34 cellular contexts compared by ENCODE assay signal in the genomic region with DNA sequence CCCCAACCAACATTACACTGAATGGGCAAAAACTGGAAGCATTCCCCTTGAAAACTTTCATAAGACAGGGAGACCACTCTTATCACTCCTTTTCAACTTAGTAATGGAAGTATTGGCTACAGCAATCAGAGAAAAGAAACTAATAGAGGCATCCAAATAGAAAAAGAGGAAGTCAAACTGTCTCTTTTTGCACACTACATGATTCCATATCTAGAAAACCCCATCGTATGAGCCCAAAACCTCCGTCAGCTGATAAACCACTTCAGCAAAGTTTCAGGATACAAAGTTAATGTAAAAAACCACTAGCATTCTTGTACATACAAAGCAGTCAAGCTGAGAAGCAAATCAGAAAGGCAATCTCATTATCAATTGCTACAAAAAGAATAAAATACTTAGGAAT.
"Had no signal": no experiment of that assay in that cellular context is flagged by ENCODE, and none has a peak within 500 bp of the region (broad histone marks: within the 10 kb centered on the region; RNA-seq: fewer than 3 reads in every experiment).

No MANE protein-coding gene starts in this region.

- H3K36me3 Mint-ChIP-seq: activated naive CD4-positive, alpha-beta T cell treated with anti-CD3 and anti-CD28 coated beads, Interleukin-2, amount 10 ng/mL, durations not matched to agents 7 days and 5 days; activated naive CD8-positive, alpha-beta T cell treated with anti-CD3 and anti-CD28 coated beads, Interleukin-2, amount 10 ng/mL, durations not matched to agents 7 days and 5 days had no signal

- DNase-seq: activated B cell treated with CpG ODN at 0.5 μM for 24 hours; activated CD4-positive, alpha-beta T cell treated with anti-CD3 and anti-CD28 coated beads for 48 hours; activated CD4-positive, alpha-beta T cell treated with anti-CD3 and anti-CD28 coated beads, Interleukin-2, amount 50 U/mL, for 1 hour; activated CD4-positive, alpha-beta T cell treated with anti-CD3 and anti-CD28 coated beads, Interleukin-2, amount 50 U/mL, for 48 hours; activated CD8-positive, alpha-beta memory T cell treated with anti-CD3 and anti-CD28 coated beads for 24 hours; activated CD8-positive, alpha-beta T cell treated with anti-CD3 and anti-CD28 coated beads for 36 hours; activated effector memory CD4-positive, alpha-beta T cell treated with anti-CD3 and anti-CD28 coated beads, Interleukin-2, amount 50 U/mL, for 16 hours; activated naive CD4-positive, alpha-beta T cell treated with anti-CD3 and anti-CD28 coated beads, Interleukin-2, amount 10 ng/mL, durations not matched to agents 7 days and 5 days; activated naive CD8-positive, alpha-beta T cell treated with anti-CD3 and anti-CD28 coated beads, Interleukin-2, amount 10 ng/mL, durations not matched to agents 7 days and 5 days; activated T-cell treated with anti-CD3 and anti-CD28 coated beads, Interleukin-2, amount 50 U/mL, for 4 hours; central memory CD4-positive, alpha-beta T cell; cerebellar nuclear complex; colonic mucosa; effector CD8-positive, alpha-beta T cell; esophagus squamous epithelium; foreskin melanocyte; heart right ventricle; T-helper 17 cell; T1000; WERI-Rb-1 had no signal

- FAIRE-seq: endometrium, endothelial cell of umbilical vein had no signal

- H3K79me2 ChIP-seq: hepatocyte had no signal

- H3K27ac Mint-ChIP-seq: activated B cell treated with CpG ODN at 0.5 μM for 24 hours; activated CD8-positive, alpha-beta T cell treated with anti-CD3 and anti-CD28 coated beads for 36 hours; activated naive CD4-positive, alpha-beta T cell treated with anti-CD3 and anti-CD28 coated beads, Interleukin-2, amount 10 ng/mL, durations not matched to agents 7 days and 5 days; activated naive CD4-positive, alpha-beta T cell treated with anti-CD3 and anti-CD28 coated beads, Interleukin-2, amount 50 U/mL, for 72 hours; activated naive CD8-positive, alpha-beta T cell treated with anti-CD3 and anti-CD28 coated beads, Interleukin-2, amount 10 ng/mL, durations not matched to agents 7 days and 5 days; activated T-helper 1 cell treated with anti-CD3 and anti-CD28 coated beads, Interleukin-12 subunit alpha, Interleukin-12 subunit beta, Interleukin-2, Interleukin-4 antibody, amounts not matched to agents 30 ng/mL and 10 ng/mL and 1 ng/mL, durations not matched to agents 14 hours and 24 hours and 36 hours; activated T-helper 2 cell treated with anti-CD3 and anti-CD28 coated beads, Interferon-gamma antibody, Interleukin-2, Interleukin-4, amounts not matched to agents 10 μg/mL and 5 μg/mL and 100 μg/mL, durations not matched to agents 14 hours and 24 hours and 36 hours; brain; T-helper 17 cell; T-helper 2 cell treated with Interferon-gamma antibody and Interleukin-4, amounts not matched to agents 5 μg/mL and 100 μg/mL, for 36 hours had no signal

- H3K4me1 ChIP-seq: ascending aorta, breast epithelium, colonic mucosa, esophagus squamous epithelium, gastroesophageal sphincter, heart right ventricle had no signal

- H3K27ac ChIP-seq: ascending aorta, breast epithelium, cardiac muscle cell, colonic mucosa, epithelial cell of prostate, esophagus squamous epithelium, gastroesophageal sphincter, heart right ventricle, hepatocyte, WERI-Rb-1 had no signal

- H3K9me3 ChIP-seq: colonic mucosa had no signal

- H3K4me3 ChIP-seq: ascending aorta, breast epithelium, cardiac muscle cell, colonic mucosa, esophagus squamous epithelium, gastroesophageal sphincter, heart right ventricle, hepatocyte had no signal

- H3K27me3 Mint-ChIP-seq: activated B cell treated with CpG ODN at 0.5 μM for 24 hours; activated CD8-positive, alpha-beta T cell treated with anti-CD3 and anti-CD28 coated beads for 36 hours; activated naive CD4-positive, alpha-beta T cell treated with anti-CD3 and anti-CD28 coated beads, Interleukin-2, amount 10 ng/mL, durations not matched to agents 7 days and 5 days; activated naive CD8-positive, alpha-beta T cell treated with anti-CD3 and anti-CD28 coated beads, Interleukin-2, amount 10 ng/mL, durations not matched to agents 7 days and 5 days; brain; T-helper 17 cell had no signal

- H2AFZ ChIP-seq: hepatocyte had no signal

- H3K4me3 Mint-ChIP-seq: activated B cell treated with CpG ODN at 0.5 μM for 24 hours; activated CD8-positive, alpha-beta T cell treated with anti-CD3 and anti-CD28 coated beads for 36 hours; activated naive CD4-positive, alpha-beta T cell treated with anti-CD3 and anti-CD28 coated beads, Interleukin-2, amount 10 ng/mL, durations not matched to agents 7 days and 5 days; activated naive CD8-positive, alpha-beta T cell treated with anti-CD3 and anti-CD28 coated beads, Interleukin-2, amount 10 ng/mL, durations not matched to agents 7 days and 5 days; activated T-cell treated with anti-CD3 and anti-CD28 coated beads, Interleukin-2, amount 50 U/mL, for 4 hours; activated T-helper 1 cell treated with anti-CD3 and anti-CD28 coated beads, Interleukin-12 subunit alpha, Interleukin-12 subunit beta, Interleukin-2, Interleukin-4 antibody, amounts not matched to agents 30 ng/mL and 10 ng/mL and 1 ng/mL, durations not matched to agents 14 hours and 24 hours and 36 hours; brain; T-helper 17 cell; T-helper 2 cell treated with Interferon-gamma antibody and Interleukin-4, amounts not matched to agents 5 μg/mL and 100 μg/mL, for 36 hours had no signal

- H3K4me1 Mint-ChIP-seq: activated B cell treated with CpG ODN at 0.5 μM for 24 hours; activated naive CD4-positive, alpha-beta T cell treated with anti-CD3 and anti-CD28 coated beads, Interleukin-2, amount 10 ng/mL, durations not matched to agents 7 days and 5 days; activated naive CD8-positive, alpha-beta T cell treated with anti-CD3 and anti-CD28 coated beads, Interleukin-2, amount 10 ng/mL, durations not matched to agents 7 days and 5 days; brain; T-helper 17 cell had no signal

- H3K27me3 ChIP-seq: ascending aorta, breast epithelium, cardiac muscle cell, colonic mucosa, esophagus squamous epithelium, gastroesophageal sphincter, heart right ventricle, hepatocyte had no signal

- H3K4me2 ChIP-seq: hepatocyte had no signal

- H3K36me3 ChIP-seq: ascending aorta, breast epithelium, cardiac muscle cell, colonic mucosa, esophagus squamous epithelium, gastroesophageal sphincter, heart right ventricle, WERI-Rb-1 had no signal

- ATAC-seq: activated CD4-positive, CD25-positive, alpha-beta regulatory T cell treated with anti-CD3 and anti-CD28 coated beads, Interleukin-2, amount 50 U/mL, for 24 hours; activated CD8-positive, alpha-beta T cell treated with anti-CD3 and anti-CD28 coated beads for 36 hours; activated naive CD4-positive, alpha-beta T cell treated with anti-CD3 and anti-CD28 coated beads, Interleukin-2, amount 50 U/mL, for 72 hours; activated T-cell treated with anti-CD3 and anti-CD28 coated beads, Interleukin-2, amount 50 U/mL, for 4 hours; gastroesophageal sphincter; heart right ventricle; T-helper 17 cell had no signal
